Comparison of ENCODE assay signal across 12 cellular contexts in the genomic region with DNA sequence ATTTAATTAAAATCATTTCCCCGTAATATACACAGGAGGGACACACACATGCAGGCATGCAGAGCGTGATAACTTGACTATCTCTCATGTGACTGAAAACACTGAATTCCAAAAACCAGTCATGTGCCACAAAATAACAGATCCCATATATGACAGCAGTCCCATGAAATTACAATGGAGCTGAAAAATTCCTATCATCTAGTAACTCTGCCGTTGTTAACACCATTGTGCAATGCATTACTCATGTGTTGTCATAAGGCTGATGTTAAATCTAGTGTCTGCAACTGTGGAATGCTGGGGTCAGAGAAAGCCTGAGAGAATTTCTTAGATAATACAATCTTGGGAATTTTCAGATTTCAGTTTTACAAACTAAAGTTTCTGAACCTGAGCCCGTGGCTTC.
DNase-seq lines count a peak whose midpoint lies in the region; ATAC-seq and TF ChIP-seq lines count a peak whose summit lies in the region.
"Had no signal": no experiment of that assay in that cellular context is flagged by ENCODE, and none has a peak within 500 bp of the region (broad histone marks: within the 10 kb centered on the region; RNA-seq: fewer than 3 reads in every experiment).

No MANE protein-coding gene starts in this region.

- CTCF ChIA-PET in WTC11 (lab: Charles Lee): interaction anchor here (1.0 to 1.5 kb wide), 3 partner anchors 10 to 189 kb away, joined by 3 to 4 read pairs (median 4); no protein-coding TSS in a partner anchor

- POLR2A ChIA-PET in WTC11 (lab: Charles Lee): no interaction called here

- no peaks in the 10 kb centered on the region for H3K27me3 Mint-ChIP-seq in WTC11 (ENCODE audit: low read depth)
- H3K27me3 Mint-ChIP-seq: activated T-cell treated with anti-CD3 and anti-CD28 coated beads, Interleukin-2, amount 50 U/mL, for 24 hours had no signal

- H3K36me3 Mint-ChIP-seq in WTC11: 0 out of 2 replicates have a peak, but pooled peaks cover 2% of the 10 kb centered on the region
- H3K36me3 Mint-ChIP-seq in activated naive CD4-positive, alpha-beta T cell treated with anti-CD3 and anti-CD28 coated beads, Interleukin-2, amount 50 U/mL, for 72 hours: no peaks in the 10 kb centered on the region

- no peak overlapping the region for H3K27ac Mint-ChIP-seq in WTC11
- H3K27ac Mint-ChIP-seq in activated naive CD4-positive, alpha-beta T cell treated with anti-CD3 and anti-CD28 coated beads, Interleukin-2, amount 50 U/mL, for 72 hours: no peak overlapping the region
- H3K27ac Mint-ChIP-seq: activated T-cell treated with anti-CD3 and anti-CD28 coated beads, Interleukin-2, amount 50 U/mL, for 24 hours; T-helper 1 cell treated with Interleukin-12 subunit alpha and Interleukin-12 subunit beta and Interleukin-4 antibody, amounts not matched to agents 30 μg/mL and 1 μg/mL, for 36 hours had no signal

- no peaks in the 10 kb centered on the region for H3K9me3 Mint-ChIP-seq in WTC11
- H3K9me3 Mint-ChIP-seq in activated naive CD4-positive, alpha-beta T cell treated with anti-CD3 and anti-CD28 coated beads, Interleukin-2, amount 50 U/mL, for 72 hours: no peaks in the 10 kb centered on the region
- H3K9me3 Mint-ChIP-seq: activated T-cell treated with anti-CD3 and anti-CD28 coated beads, Interleukin-2, amount 50 U/mL, for 24 hours; T-helper 1 cell treated with Interleukin-12 subunit alpha and Interleukin-12 subunit beta and Interleukin-4 antibody, amounts not matched to agents 30 μg/mL and 1 μg/mL, for 36 hours had no signal

- peaks cover 16% of the 10 kb centered on the region for H3K4me1 Mint-ChIP-seq in WTC11

- ATAC-seq in WTC11 (no peak), HG03469 (IDR thresholded peaks at IDR 0.05; ENCODE audit: unreplicated experiment) (no peak)
- no peak for ATAC-seq in activated naive CD4-positive, alpha-beta T cell treated with anti-CD3 and anti-CD28 coated beads, Interleukin-2, amount 50 U/mL, for 72 hours

- DNase-seq in HPDE6-E6E7 (ENCODE audit: extremely low spot score) (peak; percentile 76), WTC11 (ENCODE audit: low spot score) (no peak), glomerular endothelial cell (ENCODE audit: extremely low read depth, low read depth, low spot score) (peak; percentile 57), smooth muscle cell of the brain vasculature (ENCODE audit: low read depth, low spot score) (peak; percentile 57), germinal center (ENCODE audit: low spot score) (no peak), iPS-NIHi7 (ENCODE audit: extremely low spot score) (no peak)
- no peak for DNase-seq in activated naive CD4-positive, alpha-beta T cell treated with anti-CD3 and anti-CD28 coated beads, Interleukin-2, amount 50 U/mL, for 72 hours (ENCODE audit: low spot score in 2 of 2)
- DNase-seq: activated T-cell treated with anti-CD3 and anti-CD28 coated beads, Interleukin-2, amount 50 U/mL, for 24 hours; NCI-H2081 treated with DMSO at 0.1 percent for 48 hours; testis had no signal

- no peak overlapping the region for H3K4me3 Mint-ChIP-seq in WTC11
- H3K4me3 Mint-ChIP-seq: activated T-cell treated with anti-CD3 and anti-CD28 coated beads, Interleukin-2, amount 50 U/mL, for 24 hours; T-helper 1 cell treated with Interleukin-12 subunit alpha and Interleukin-12 subunit beta and Interleukin-4 antibody, amounts not matched to agents 30 μg/mL and 1 μg/mL, for 36 hours had no signal

- TF ChIP-seq CTCF in WTC11 (IDR thresholded peaks at IDR 0.05): no peak

TF ChIP-seq in WTC11, 78 proteins besides CTCF, POLR2A, EP300 and RAD21:
- no peak for TF ChIP-seq CREM (CRISPR knock-in tag; IDR thresholded peaks at IDR 0.05)
- TF ChIP-seq, protein P1, sequence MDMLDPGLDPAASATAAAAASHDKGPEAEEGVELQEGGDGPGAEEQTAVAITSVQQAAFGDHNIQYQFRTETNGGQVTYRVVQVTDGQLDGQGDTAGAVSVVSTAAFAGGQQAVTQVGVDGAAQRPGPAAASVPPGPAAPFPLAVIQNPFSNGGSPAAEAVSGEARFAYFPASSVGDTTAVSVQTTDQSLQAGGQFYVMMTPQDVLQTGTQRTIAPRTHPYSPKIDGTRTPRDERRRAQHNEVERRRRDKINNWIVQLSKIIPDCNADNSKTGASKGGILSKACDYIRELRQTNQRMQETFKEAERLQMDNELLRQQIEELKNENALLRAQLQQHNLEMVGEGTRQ (CRISPR knock-in tag; IDR thresholded peaks at IDR 0.05): no peak
- TF ChIP-seq ZNF219 (CRISPR knock-in tag; IDR thresholded peaks at IDR 0.05; ENCODE audit: borderline replicate concordance): no peak
- TF ChIP-seq, protein P2, sequence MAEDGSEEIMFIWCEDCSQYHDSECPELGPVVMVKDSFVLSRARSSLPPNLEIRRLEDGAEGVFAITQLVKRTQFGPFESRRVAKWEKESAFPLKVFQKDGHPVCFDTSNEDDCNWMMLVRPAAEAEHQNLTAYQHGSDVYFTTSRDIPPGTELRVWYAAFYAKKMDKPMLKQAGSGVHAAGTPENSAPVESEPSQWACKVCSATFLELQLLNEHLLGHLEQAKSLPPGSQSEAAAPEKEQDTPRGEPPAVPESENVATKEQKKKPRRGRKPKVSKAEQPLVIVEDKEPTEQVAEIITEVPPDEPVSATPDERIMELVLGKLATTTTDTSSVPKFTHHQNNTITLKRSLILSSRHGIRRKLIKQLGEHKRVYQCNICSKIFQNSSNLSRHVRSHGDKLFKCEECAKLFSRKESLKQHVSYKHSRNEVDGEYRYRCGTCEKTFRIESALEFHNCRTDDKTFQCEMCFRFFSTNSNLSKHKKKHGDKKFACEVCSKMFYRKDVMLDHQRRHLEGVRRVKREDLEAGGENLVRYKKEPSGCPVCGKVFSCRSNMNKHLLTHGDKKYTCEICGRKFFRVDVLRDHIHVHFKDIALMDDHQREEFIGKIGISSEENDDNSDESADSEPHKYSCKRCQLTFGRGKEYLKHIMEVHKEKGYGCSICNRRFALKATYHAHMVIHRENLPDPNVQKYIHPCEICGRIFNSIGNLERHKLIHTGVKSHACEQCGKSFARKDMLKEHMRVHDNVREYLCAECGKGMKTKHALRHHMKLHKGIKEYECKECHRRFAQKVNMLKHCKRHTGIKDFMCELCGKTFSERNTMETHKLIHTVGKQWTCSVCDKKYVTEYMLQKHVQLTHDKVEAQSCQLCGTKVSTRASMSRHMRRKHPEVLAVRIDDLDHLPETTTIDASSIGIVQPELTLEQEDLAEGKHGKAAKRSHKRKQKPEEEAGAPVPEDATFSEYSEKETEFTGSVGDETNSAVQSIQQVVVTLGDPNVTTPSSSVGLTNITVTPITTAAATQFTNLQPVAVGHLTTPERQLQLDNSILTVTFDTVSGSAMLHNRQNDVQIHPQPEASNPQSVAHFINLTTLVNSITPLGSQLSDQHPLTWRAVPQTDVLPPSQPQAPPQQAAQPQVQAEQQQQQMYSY (CRISPR knock-in tag; IDR thresholded peaks at IDR 0.05): no peak
- peak; percentile 77 for TF ChIP-seq GABPB1 (CRISPR knock-in tag; IDR thresholded peaks at IDR 0.05)
- TF ChIP-seq, protein P3, sequence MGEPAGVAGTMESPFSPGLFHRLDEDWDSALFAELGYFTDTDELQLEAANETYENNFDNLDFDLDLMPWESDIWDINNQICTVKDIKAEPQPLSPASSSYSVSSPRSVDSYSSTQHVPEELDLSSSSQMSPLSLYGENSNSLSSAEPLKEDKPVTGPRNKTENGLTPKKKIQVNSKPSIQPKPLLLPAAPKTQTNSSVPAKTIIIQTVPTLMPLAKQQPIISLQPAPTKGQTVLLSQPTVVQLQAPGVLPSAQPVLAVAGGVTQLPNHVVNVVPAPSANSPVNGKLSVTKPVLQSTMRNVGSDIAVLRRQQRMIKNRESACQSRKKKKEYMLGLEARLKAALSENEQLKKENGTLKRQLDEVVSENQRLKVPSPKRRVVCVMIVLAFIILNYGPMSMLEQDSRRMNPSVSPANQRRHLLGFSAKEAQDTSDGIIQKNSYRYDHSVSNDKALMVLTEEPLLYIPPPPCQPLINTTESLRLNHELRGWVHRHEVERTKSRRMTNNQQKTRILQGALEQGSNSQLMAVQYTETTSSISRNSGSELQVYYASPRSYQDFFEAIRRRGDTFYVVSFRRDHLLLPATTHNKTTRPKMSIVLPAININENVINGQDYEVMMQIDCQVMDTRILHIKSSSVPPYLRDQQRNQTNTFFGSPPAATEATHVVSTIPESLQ (CRISPR knock-in tag; IDR thresholded peaks at IDR 0.05): no peak
- TF ChIP-seq, protein P4, sequence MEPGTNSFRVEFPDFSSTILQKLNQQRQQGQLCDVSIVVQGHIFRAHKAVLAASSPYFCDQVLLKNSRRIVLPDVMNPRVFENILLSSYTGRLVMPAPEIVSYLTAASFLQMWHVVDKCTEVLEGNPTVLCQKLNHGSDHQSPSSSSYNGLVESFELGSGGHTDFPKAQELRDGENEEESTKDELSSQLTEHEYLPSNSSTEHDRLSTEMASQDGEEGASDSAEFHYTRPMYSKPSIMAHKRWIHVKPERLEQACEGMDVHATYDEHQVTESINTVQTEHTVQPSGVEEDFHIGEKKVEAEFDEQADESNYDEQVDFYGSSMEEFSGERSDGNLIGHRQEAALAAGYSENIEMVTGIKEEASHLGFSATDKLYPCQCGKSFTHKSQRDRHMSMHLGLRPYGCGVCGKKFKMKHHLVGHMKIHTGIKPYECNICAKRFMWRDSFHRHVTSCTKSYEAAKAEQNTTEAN (CRISPR knock-in tag; IDR thresholded peaks at IDR 0.05): no peak
- TF ChIP-seq, protein P5, sequence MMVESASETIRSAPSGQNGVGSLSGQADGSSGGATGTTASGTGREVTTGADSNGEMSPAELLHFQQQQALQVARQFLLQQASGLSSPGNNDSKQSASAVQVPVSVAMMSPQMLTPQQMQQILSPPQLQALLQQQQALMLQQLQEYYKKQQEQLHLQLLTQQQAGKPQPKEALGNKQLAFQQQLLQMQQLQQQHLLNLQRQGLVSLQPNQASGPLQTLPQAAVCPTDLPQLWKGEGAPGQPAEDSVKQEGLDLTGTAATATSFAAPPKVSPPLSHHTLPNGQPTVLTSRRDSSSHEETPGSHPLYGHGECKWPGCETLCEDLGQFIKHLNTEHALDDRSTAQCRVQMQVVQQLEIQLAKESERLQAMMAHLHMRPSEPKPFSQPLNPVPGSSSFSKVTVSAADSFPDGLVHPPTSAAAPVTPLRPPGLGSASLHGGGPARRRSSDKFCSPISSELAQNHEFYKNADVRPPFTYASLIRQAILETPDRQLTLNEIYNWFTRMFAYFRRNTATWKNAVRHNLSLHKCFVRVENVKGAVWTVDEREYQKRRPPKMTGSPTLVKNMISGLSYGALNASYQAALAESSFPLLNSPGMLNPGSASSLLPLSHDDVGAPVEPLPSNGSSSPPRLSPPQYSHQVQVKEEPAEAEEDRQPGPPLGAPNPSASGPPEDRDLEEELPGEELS (CRISPR knock-in tag; IDR thresholded peaks at IDR 0.05): no peak

Comparison
In these comparisons a context has a peak if more than half of its experiments do, and no peak if none do; other contexts are left out.
1. DNase-seq: peak in HPDE6-E6E7 (single experiment), glomerular endothelial cell (single experiment) and smooth muscle cell of the brain vasculature (single experiment); none in WTC11 (single experiment), activated naive CD4-positive, alpha-beta T cell treated with anti-CD3 and anti-CD28 coated beads, Interleukin-2, amount 50 U/mL, for 72 hours (0 of 2), germinal center (single experiment) and iPS-NIHi7 (single experiment).